31 cellular contexts compared by ENCODE assay signal in the genomic region with DNA sequence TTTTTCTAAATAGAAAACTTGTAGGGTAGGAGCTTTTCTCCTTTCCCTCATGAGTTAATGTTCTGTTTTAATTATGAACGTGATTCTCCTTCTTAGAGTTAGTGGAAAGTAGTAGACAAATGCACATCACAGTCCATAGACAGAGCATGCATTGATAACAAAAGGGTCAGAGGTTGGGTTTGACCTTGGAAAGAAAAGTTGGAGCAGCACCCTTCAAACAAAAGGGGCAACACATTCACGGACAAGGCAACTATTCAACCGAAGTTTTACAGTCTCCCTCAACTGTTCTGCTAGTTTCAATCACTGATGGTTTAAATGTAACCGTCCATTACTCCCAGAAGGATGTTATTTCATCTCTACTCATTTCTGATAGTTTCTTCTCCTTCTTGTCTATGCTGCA.
"Had no signal": no experiment of that assay in that cellular context is flagged by ENCODE, and none has a peak within 500 bp of the region (broad histone marks: within the 10 kb centered on the region; RNA-seq: fewer than 3 reads in every experiment).

No MANE protein-coding gene starts in this region.

- DNase-seq: activated CD4-positive, alpha-beta T cell treated with anti-CD3 and anti-CD28 coated beads, Interleukin-2, amount 10 ng/mL, durations not matched to agents 24 days and 14 days; activated CD4-positive, alpha-beta T cell treated with anti-CD3 and anti-CD28 coated beads, Interleukin-2, amount 50 U/mL, for 4 hours; activated CD8-positive, alpha-beta T cell treated with anti-CD3 and anti-CD28 coated beads, Interleukin-2, amount 10 ng/mL, durations not matched to agents 7 days and 5 days; activated gamma-delta T cell; activated naive CD4-positive, alpha-beta T cell treated with Interleukin-2 at 50 U/mL for 16 hours; activated naive CD8-positive, alpha-beta T cell treated with anti-CD3 and anti-CD28 coated beads, Interleukin-2, amount 10 ng/mL, durations not matched to agents 7 days and 5 days; activated T-cell treated with anti-CD3 and anti-CD28 coated beads, Interleukin-2, amount 50 U/mL, for 24 hours; amygdala; cerebellar nuclear complex; Kasumi-1; KG1; MG63; NCI-H1048; NCI-H1105 treated with DMSO at 0.1 percent for 48 hours; NCI-H1436; NCI-H1694; NCI-H1930; NCI-H345; NCI-H524 treated with DMSO at 0.1 percent for 48 hours; Peyer's patch; RPMI8226; SIG-M5; SK-N-SH had no signal

- H3K4me2 ChIP-seq: SK-N-SH had no signal

- H3K4me1 ChIP-seq: ascending aorta, breast epithelium, Peyer's patch had no signal

- H3K4me3 Mint-ChIP-seq: activated CD4-positive, alpha-beta T cell treated with anti-CD3 and anti-CD28 coated beads, Interleukin-2, amount 10 ng/mL, durations not matched to agents 24 days and 14 days; activated CD8-positive, alpha-beta T cell treated with anti-CD3 and anti-CD28 coated beads, Interleukin-2, amount 10 ng/mL, durations not matched to agents 7 days and 5 days; activated naive CD4-positive, alpha-beta T cell treated with anti-CD3 and anti-CD28 coated beads, Interleukin-2, amount 50 U/mL, for 24 hours; activated naive CD8-positive, alpha-beta T cell treated with anti-CD3 and anti-CD28 coated beads, Interleukin-2, amount 10 ng/mL, durations not matched to agents 7 days and 5 days; activated T-cell treated with anti-CD3 and anti-CD28 coated beads, Interleukin-2, amount 50 U/mL, for 24 hours; T-helper 1 cell treated with Interleukin-12 subunit alpha and Interleukin-12 subunit beta and Interleukin-4 antibody, amounts not matched to agents 30 μg/mL and 1 μg/mL, for 36 hours; T-helper 2 cell treated with Interferon-gamma antibody and Interleukin-4, amounts not matched to agents 5 μg/mL and 100 μg/mL, for 36 hours had no signal

- H3K27me3 ChIP-seq: ascending aorta, body of pancreas, MG63, Peyer's patch had no signal

- H3K27me3 Mint-ChIP-seq: activated CD4-positive, alpha-beta T cell treated with anti-CD3 and anti-CD28 coated beads, Interleukin-2, amount 10 ng/mL, durations not matched to agents 24 days and 14 days; activated naive CD4-positive, alpha-beta T cell treated with anti-CD3 and anti-CD28 coated beads, Interleukin-2, amount 50 U/mL, for 24 hours; activated naive CD8-positive, alpha-beta T cell treated with anti-CD3 and anti-CD28 coated beads, Interleukin-2, amount 10 ng/mL, durations not matched to agents 7 days and 5 days had no signal

- H3K9me3 Mint-ChIP-seq: activated CD4-positive, alpha-beta T cell treated with anti-CD3 and anti-CD28 coated beads, Interleukin-2, amount 10 ng/mL, durations not matched to agents 24 days and 14 days; activated naive CD4-positive, alpha-beta T cell treated with anti-CD3 and anti-CD28 coated beads, Interleukin-2, amount 50 U/mL, for 24 hours; activated T-cell treated with anti-CD3 and anti-CD28 coated beads, Interleukin-2, amount 50 U/mL, for 24 hours; activated T-helper 2 cell treated with anti-CD3 and anti-CD28 coated beads, Interferon-gamma antibody, Interleukin-2, Interleukin-4, amounts not matched to agents 10 μg/mL and 5 μg/mL and 100 μg/mL, durations not matched to agents 14 hours and 24 hours and 36 hours; T-helper 1 cell treated with Interleukin-12 subunit alpha and Interleukin-12 subunit beta and Interleukin-4 antibody, amounts not matched to agents 30 μg/mL and 1 μg/mL, for 36 hours; T-helper 2 cell treated with Interferon-gamma antibody and Interleukin-4, amounts not matched to agents 5 μg/mL and 100 μg/mL, for 36 hours had no signal

- H3K36me3 ChIP-seq: ascending aorta, breast epithelium, MG63, Peyer's patch had no signal

- H3K4me1 Mint-ChIP-seq: activated CD4-positive, alpha-beta T cell treated with anti-CD3 and anti-CD28 coated beads, Interleukin-2, amount 10 ng/mL, durations not matched to agents 24 days and 14 days; activated naive CD4-positive, alpha-beta T cell treated with anti-CD3 and anti-CD28 coated beads, Interleukin-2, amount 50 U/mL, for 24 hours had no signal

- H3K4me3 ChIP-seq: ascending aorta, body of pancreas, breast epithelium, MG63 had no signal

- FAIRE-seq: TTC549 had no signal

- H3K27ac Mint-ChIP-seq: activated CD4-positive, alpha-beta T cell treated with anti-CD3 and anti-CD28 coated beads, Interleukin-2, amount 10 ng/mL, durations not matched to agents 24 days and 14 days; activated CD8-positive, alpha-beta T cell treated with anti-CD3 and anti-CD28 coated beads, Interleukin-2, amount 10 ng/mL, durations not matched to agents 7 days and 5 days; activated naive CD4-positive, alpha-beta T cell treated with anti-CD3 and anti-CD28 coated beads, Interleukin-2, amount 50 U/mL, for 24 hours; activated naive CD8-positive, alpha-beta T cell treated with anti-CD3 and anti-CD28 coated beads, Interleukin-2, amount 10 ng/mL, durations not matched to agents 7 days and 5 days; activated T-cell treated with anti-CD3 and anti-CD28 coated beads, Interleukin-2, amount 50 U/mL, for 24 hours; activated T-helper 2 cell treated with anti-CD3 and anti-CD28 coated beads, Interferon-gamma antibody, Interleukin-2, Interleukin-4, amounts not matched to agents 10 μg/mL and 5 μg/mL and 100 μg/mL, durations not matched to agents 14 hours and 24 hours and 36 hours; T-helper 1 cell treated with Interleukin-12 subunit alpha and Interleukin-12 subunit beta and Interleukin-4 antibody, amounts not matched to agents 30 μg/mL and 1 μg/mL, for 36 hours; T-helper 2 cell treated with Interferon-gamma antibody and Interleukin-4, amounts not matched to agents 5 μg/mL and 100 μg/mL, for 36 hours had no signal

- H3K9ac ChIP-seq: SK-N-SH had no signal

- H3K27ac ChIP-seq: breast epithelium had no signal

- ATAC-seq: activated CD8-positive, alpha-beta T cell treated with anti-CD3 and anti-CD28 coated beads, Interleukin-2, amount 10 ng/mL, durations not matched to agents 7 days and 5 days had no signal

- H3K9me3 ChIP-seq: ascending aorta, body of pancreas, breast epithelium, MG63, Peyer's patch, SK-N-SH had no signal
